Comparison of ENCODE assay signal across 2 cellular contexts in genomic region chr1:94406446-94406845, GRCh38.
TF ChIP-seq lines count a peak whose summit lies in the region.

No MANE protein-coding gene starts in this region.

TF ChIP-seq in HEK293, 187 proteins besides CTCF, POLR2A, EP300 and RAD21:
- TF ChIP-seq KLF8 (tag by site-specific recombination; IDR thresholded peaks at IDR 0.05): no peak
- peak; percentile 48; the same call in 1 of the 2 replicates for TF ChIP-seq TRIM28 (IDR thresholded peaks at IDR 0.05; ENCODE audit: borderline replicate concordance, low read length)
- no peak for TF ChIP-seq ZBTB7A (tag by site-specific recombination; IDR thresholded peaks at IDR 0.05; ENCODE audit: low read depth)
- TF ChIP-seq ZBTB8A (tag by site-specific recombination; IDR thresholded peaks at IDR 0.05): no peak
- 0 out of 2 replicates have a peak, but pooled peaks have one; percentile 24 for TF ChIP-seq ZBTB17 (tag by site-specific recombination; IDR thresholded peaks at IDR 0.05)
- no peak for TF ChIP-seq FEZF1 (tag by site-specific recombination; IDR thresholded peaks at IDR 0.05)
- TF ChIP-seq ATF2 (tag by site-specific recombination; IDR thresholded peaks at IDR 0.05; ENCODE audit: low read depth): 0 out of 2 replicates have a peak, but pooled peaks have one; percentile 22
- peak; percentile 35; the same call in 1 of the 2 replicates for TF ChIP-seq SCRT2 (tag by site-specific recombination; IDR thresholded peaks at IDR 0.05)
- no peak for TF ChIP-seq ZNF394 (tag by site-specific recombination; IDR thresholded peaks at IDR 0.05; ENCODE audit: borderline replicate concordance)
- TF ChIP-seq ZNF26 (tag by site-specific recombination; IDR thresholded peaks at IDR 0.05): no peak
- TF ChIP-seq ZNF600 (tag by site-specific recombination; IDR thresholded peaks at IDR 0.05): no peak
- no peak for TF ChIP-seq KLF7 (tag by site-specific recombination; IDR thresholded peaks at IDR 0.05; ENCODE audit: borderline replicate concordance)
- TF ChIP-seq ZBTB10 (tag by site-specific recombination; IDR thresholded peaks at IDR 0.05): no peak

TF ChIP-seq in K562, 482 proteins besides CTCF, POLR2A, EP300 and RAD21:
- TF ChIP-seq ZBTB1 (CRISPR knock-in tag; IDR thresholded peaks at IDR 0.05; ENCODE audit: borderline replicate concordance, low read depth) (no peak), ATF7 (IDR thresholded peaks at IDR 0.05) (0 out of 2 replicates have a peak, but pooled peaks have one; percentile 25)
